Comparison of ENCODE assay signal across 18 cellular contexts in genomic region chr20:4050581-4050980, GRCh38.
"Had no signal": no experiment of that assay in that cellular context is flagged by ENCODE, and none has a peak within 500 bp of the region (broad histone marks: within the 10 kb centered on the region; RNA-seq: fewer than 3 reads in every experiment).

No MANE protein-coding gene starts in this region.

- H3K9me3 ChIP-seq: esophagus muscularis mucosa, suprapubic skin, transverse colon, uterus had no signal

- H3K36me3 ChIP-seq: esophagus muscularis mucosa, suprapubic skin, transverse colon, uterus had no signal

- H3K4me2 ChIP-seq: hepatocyte had no signal

- H3K4me3 Mint-ChIP-seq: neural crest cell; stimulated activated naive CD8-positive, alpha-beta T cell treated with anti-CD3 and anti-CD28 coated beads, Interleukin-15, Interleukin-2, amounts not matched to agents 100 ng/mL and 50 ng/mL, for 24 hours had no signal

- H3K4me1 ChIP-seq: suprapubic skin, transverse colon, uterus had no signal

- H3K27ac Mint-ChIP-seq: stimulated activated naive CD8-positive, alpha-beta T cell treated with anti-CD3 and anti-CD28 coated beads, Interleukin-15, Interleukin-2, amounts not matched to agents 100 ng/mL and 50 ng/mL, for 24 hours had no signal

- H3K4me1 Mint-ChIP-seq: neural crest cell had no signal

- H3K9me3 Mint-ChIP-seq: stimulated activated naive CD8-positive, alpha-beta T cell treated with anti-CD3 and anti-CD28 coated beads, Interleukin-15, Interleukin-2, amounts not matched to agents 100 ng/mL and 50 ng/mL, for 24 hours had no signal

- H3K79me2 ChIP-seq: hepatocyte had no signal

- DNase-seq: activated CD4-positive, alpha-beta T cell treated with anti-CD3 and anti-CD28 coated beads, Interleukin-2, amount 50 U/mL, for 1 hour; activated CD8-positive, alpha-beta memory T cell treated with anti-CD3 and anti-CD28 coated beads, Interleukin-2, amount 50 U/mL, for 4 hours; activated effector memory CD4-positive, alpha-beta T cell treated with anti-CD3 and anti-CD28 coated beads, Interleukin-2, amount 50 U/mL, for 16 hours; activated naive CD4-positive, alpha-beta T cell treated with anti-CD3 and anti-CD28 coated beads, Interleukin-2, amount 50 U/mL, for 16 hours; activated T-cell treated with anti-CD3 and anti-CD28 coated beads, Interleukin-2, amount 50 U/mL, for 48 hours; aorta; effector CD4-positive, alpha-beta T cell; left colon; retina; stimulated activated CD4-positive, alpha-beta T cell treated with anti-CD3 and anti-CD28 coated beads, Interleukin-2, amount 100 ng/mL, for 24 hours; transverse colon; uterus had no signal

- H3K27me3 ChIP-seq: esophagus muscularis mucosa, hepatocyte, suprapubic skin, uterus had no signal

- H3K27ac ChIP-seq: esophagus muscularis mucosa, hepatocyte, suprapubic skin, transverse colon, uterus had no signal

- H2AFZ ChIP-seq: hepatocyte had no signal

- H3K27me3 Mint-ChIP-seq: stimulated activated naive CD8-positive, alpha-beta T cell treated with anti-CD3 and anti-CD28 coated beads, Interleukin-15, Interleukin-2, amounts not matched to agents 100 ng/mL and 50 ng/mL, for 24 hours had no signal

- H3K4me3 ChIP-seq: esophagus muscularis mucosa, hepatocyte, suprapubic skin, transverse colon, uterus had no signal

- ATAC-seq: activated CD4-positive, CD25-positive, alpha-beta regulatory T cell treated with anti-CD3 and anti-CD28 coated beads, Interleukin-2, amount 50 U/mL, for 24 hours; left colon had no signal
